ENCODE assay signal across 1 cellular context in the genomic region with DNA sequence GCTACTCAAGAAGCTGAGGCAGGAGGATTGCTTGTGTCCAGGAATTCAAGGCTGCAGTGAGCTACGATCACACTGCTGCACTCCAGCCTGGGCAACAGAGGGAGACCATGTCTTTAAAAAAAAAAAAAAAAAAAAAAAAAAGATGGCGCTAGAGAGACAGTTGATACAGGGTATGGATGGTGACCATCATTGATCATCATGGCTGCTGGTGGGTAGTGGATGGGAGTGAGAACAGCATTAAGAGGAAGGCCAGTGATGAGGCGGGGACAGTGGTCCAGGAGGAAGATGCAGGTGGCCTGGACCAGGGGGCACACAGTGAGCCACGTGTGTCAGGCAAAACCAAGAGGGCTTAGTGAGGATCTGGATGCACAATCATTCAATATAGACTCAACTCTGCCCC.
TF ChIP-seq lines count a peak whose summit lies in the region.

No MANE protein-coding gene starts in this region.

TF ChIP-seq in GM23338, 12 proteins besides CTCF, POLR2A, EP300 and RAD21 (continued from another document):
- TF ChIP-seq REST (IDR thresholded peaks at IDR 0.05; ENCODE audit: unreplicated experiment) (no peak), ZNF331 (CRISPR knock-in tag; IDR thresholded peaks at IDR 0.05; ENCODE audit: low read depth) (no peak), JUNB (IDR thresholded peaks at IDR 0.05; ENCODE audit: unreplicated experiment) (no peak), EZH2phosphoT487 (IDR thresholded peaks at IDR 0.05; ENCODE audit: unreplicated experiment) (no peak), ZNF114 (CRISPR knock-in tag; IDR thresholded peaks at IDR 0.05) (no peak)
